8 cellular contexts compared by ENCODE assay signal in the genomic region with DNA sequence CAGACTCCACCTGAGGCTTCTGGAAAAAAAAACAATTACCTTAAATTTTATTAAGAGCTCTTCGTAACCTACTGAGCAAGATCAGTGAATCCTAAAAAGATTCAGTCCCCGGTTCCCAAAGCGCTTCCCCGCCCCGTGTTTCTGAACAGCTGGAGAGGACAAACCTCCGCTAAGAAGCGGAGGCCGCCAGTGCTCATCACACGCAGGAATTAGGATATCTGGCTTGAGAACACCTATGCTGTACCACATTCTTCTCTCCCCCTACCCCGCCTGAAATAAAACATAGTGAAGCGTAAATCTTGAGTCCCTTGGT. TPM values are rescaled to one million over a fixed set of nuclear protein-coding genes. Genes with fewer than 3 reads are reported as not detected.
DNase-seq lines count a peak whose midpoint lies in the region; ATAC-seq, FAIRE-seq and TF ChIP-seq lines count a peak whose summit lies in the region.

No MANE protein-coding gene starts in this region.

- H3K36me3 ChIP-seq in GM06990 (ENCODE audit: control insufficient read depth, insufficient read depth, low read length) (no peaks in the 10 kb centered on the region), KOPT-K1 (ENCODE audit: insufficient read depth, low read length) (peaks cover 14% of the 10 kb centered on the region)

- FAIRE-seq in D721Med (lab: Jason Lieb, UNC): no peak

- TF ChIP-seq CTCF in GM06990 (IDR thresholded peaks at IDR 0.05; ENCODE audit: insufficient read depth, low read length, poor library complexity, severe bottlenecking) (no peak), choroid plexus epithelial cell (conservative IDR thresholded peaks at IDR 0.05; ENCODE audit: low read depth, low read length) (no peak), D721Med (IDR thresholded peaks at IDR 0.05; ENCODE audit: insufficient read depth, missing control alignments) (no peak)

- no peaks in the 10 kb centered on the region for H3K9me3 ChIP-seq in KOPT-K1 (ENCODE audit: insufficient read depth, low read length, poor library complexity, severe bottlenecking)
- H3K9me3 ChIP-seq in mononuclear cell (ENCODE audit: low read depth, low read length): no peaks in the 10 kb centered on the region

- no peaks in the 10 kb centered on the region for H3K27me3 ChIP-seq in GM06990 (replicated peaks; ENCODE audit: control insufficient read depth, insufficient read depth, low read length)
- H3K27me3 ChIP-seq in mononuclear cell (ENCODE audit: insufficient read depth, low read length): no peaks in the 10 kb centered on the region

- peaks cover 19% of the 10 kb centered on the region for H3K4me1 ChIP-seq in mononuclear cell (ENCODE audit: insufficient read depth, low read length)

- ATAC-seq in GM19351 (IDR thresholded peaks at IDR 0.05; ENCODE audit: unreplicated experiment): no peak

- peak overlapping the region; percentile 75 for H3K4me3 ChIP-seq in GM06990 (replicated peaks; ENCODE audit: low read depth, low read length)
- peak overlapping the region; percentile 96 for H3K4me3 ChIP-seq in choroid plexus epithelial cell (ENCODE audit: low read depth, low read length)
- peak overlapping the region; percentile 99 for H3K4me3 ChIP-seq in mononuclear cell (ENCODE audit: low read length)

- peak overlapping the region; percentile 81 for H3K27ac ChIP-seq in KOPT-K1 (ENCODE audit: low read depth, low read length, poor library complexity, severe bottlenecking)

- DNase-seq in GM06990 (ENCODE audit: extremely low read depth, insufficient read length) (no peak), choroid plexus epithelial cell (ENCODE audit: low read depth) (no peak), NCI-H1105 (lab: John Stamatoyannopoulos, UW) (no peak), D721Med (ENCODE audit: insufficient read length, low spot score) (no peak)
- no peak for DNase-seq in effector CD4-positive, alpha-beta T cell

RNA-seq across cellular contexts. Expression of gene WDR20, which starts 0.8 kb away (rescaled TPM):
- total RNA-seq in mononuclear cell: 30.0 TPM

RNA-seq across cellular contexts. Expression of gene HSP90AA1, which starts 52.0 kb away (rescaled TPM):
- 382 TPM for total RNA-seq in mononuclear cell
